ENCODE assay signal across 8 cellular contexts in the genomic region with DNA sequence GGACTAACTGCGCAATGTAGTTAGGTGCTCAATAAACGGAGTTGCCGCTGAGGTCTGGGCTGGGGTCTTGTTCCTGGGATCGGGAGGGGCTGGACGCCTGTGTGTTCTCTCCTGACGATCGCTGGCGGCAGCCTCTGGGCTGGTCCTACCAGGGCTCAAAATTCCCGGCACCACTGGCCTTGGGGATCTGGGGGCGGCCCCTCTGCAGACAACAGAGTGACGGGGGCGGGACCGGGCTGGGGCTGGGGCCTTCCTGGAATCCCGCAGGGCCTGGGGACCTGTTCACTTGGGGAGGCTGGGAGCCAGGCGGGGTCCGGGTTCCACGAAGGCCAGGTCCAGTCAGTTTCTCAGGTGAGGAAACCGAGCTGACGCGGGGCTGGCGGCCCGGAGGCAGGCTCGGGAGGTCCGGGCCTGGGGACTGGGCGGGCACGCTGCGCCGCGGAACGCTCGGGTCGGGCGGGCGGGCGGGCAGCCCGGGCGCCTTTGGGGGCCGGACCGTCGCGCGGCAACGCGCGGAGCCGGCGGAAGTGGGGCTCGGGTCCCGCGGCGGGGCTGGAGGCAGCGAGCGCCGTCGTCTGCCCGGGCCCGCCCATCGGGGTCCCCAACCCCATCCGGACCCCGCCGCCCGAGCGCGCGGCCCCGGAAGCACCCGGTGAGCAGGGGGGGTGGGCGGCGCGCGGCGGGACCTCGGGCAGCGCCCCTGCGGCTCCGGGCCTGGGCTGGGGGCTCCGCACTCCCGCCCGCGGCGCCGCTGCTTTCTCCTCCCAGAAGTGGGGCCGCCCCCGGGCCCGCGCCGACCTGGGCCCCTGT. TPM values are rescaled to one million over a fixed set of nuclear protein-coding genes. Genes with fewer than 3 reads are reported as not detected.
A peak's percentile ranks its signal among the peaks of the same experiment; 100 is the strongest.
DNase-seq lines count a peak whose midpoint lies in the region; ATAC-seq and TF ChIP-seq lines count a peak whose summit lies in the region.

PIGQ (plus strand) TSS at position 524 of the 810 bp plus-strand sequence. CDS start 4,107 bp downstream, outside the sequence.

- peak; percentile 73 for DNase-seq in NCI-H146 (lab: John Stamatoyannopoulos, UW)
- no peak for DNase-seq in NCI-H146 treated with DMSO at 0.1 percent for 48 hours (lab: John Stamatoyannopoulos, UW; ENCODE audit: unreplicated experiment)
- peak; percentile 41 to 78 (median 52) for DNase-seq in T-helper 2 cell
- peak; percentile 71 for DNase-seq in left ventricle myocardium inferior
- DNase-seq in psoas muscle = peak; percentile 77 to 81
- DNase-seq in uterus = peak; percentile 62 to 65

- H3K27ac ChIP-seq in angular gyrus (ENCODE audit: low read depth, low read length) (peak within 1 kb of the TSS; percentile 86), left ventricle myocardium inferior (replicated peaks) (peak within 1 kb of the TSS; percentile 89), psoas muscle (peak within 1 kb of the TSS; percentile 80), uterus (peak within 1 kb of the TSS; percentile 76 to 78)

- H3K27me3 ChIP-seq in left ventricle myocardium inferior (ENCODE audit: low read depth) (peaks cover 5% of the 10 kb centered on the region), psoas muscle (ENCODE audit: insufficient read depth in 3 of 3, low read length in 2 of 3) (no peaks in the 10 kb centered on the region), uterus (no peaks in the 10 kb centered on the region)

- H3K4me1 ChIP-seq in left ventricle myocardium inferior (peaks cover 48% of the 10 kb centered on the region), psoas muscle (peaks cover 16% of the 10 kb centered on the region), uterus (peaks cover 13 to 15% of the 10 kb centered on the region in 2 donors)

- peaks cover 8% of the 10 kb centered on the region for H3K36me3 ChIP-seq in left ventricle myocardium inferior
- peaks cover 0 to 11% of the 10 kb centered on the region in 2 donors for H3K36me3 ChIP-seq in psoas muscle (ENCODE audit: insufficient read depth in 1 of 2, low read depth in 1 of 2)
- no peaks in the 10 kb centered on the region for H3K36me3 ChIP-seq in uterus

- H3K9me3 ChIP-seq in left ventricle myocardium inferior (replicated peaks) (no peaks in the 10 kb centered on the region), psoas muscle (no peaks in the 10 kb centered on the region), uterus (no peaks in the 10 kb centered on the region)

- H3K4me3 ChIP-seq in left ventricle myocardium inferior (peak within 1 kb of the TSS; percentile 80), psoas muscle (peak within 1 kb of the TSS; percentile 84), uterus (peak within 1 kb of the TSS; percentile 58 to 80)

- intact Hi-C loops in left ventricle myocardium inferior (cut with micrococcal nuclease) = no loop called here
- intact Hi-C loops in psoas muscle (cut with DNase I) = loop anchor here in 1 of 2 donors (10.0 kb wide), 1 partner anchor 215 kb away; the partner anchor contains the start of genes CHTF18 and RPUSD1
- intact Hi-C loops in uterus (cut with DNase I; ENCODE audit: low total_unique reads) = loop anchor here (10.0 kb wide), 1 partner anchor 95 kb away; the partner anchor contains the start of gene RHOT2

- WGBS in psoas muscle, 3 donors = 2 to 4% (median 2%) methylated on average over 22 to 87 of the region's 87 CpGs

- TF ChIP-seq CTCF in left ventricle myocardium inferior (IDR thresholded peaks at IDR 0.05; ENCODE audit: borderline replicate concordance) (no peak), psoas muscle (IDR thresholded peaks at IDR 0.05) (no peak), uterus (IDR thresholded peaks at IDR 0.05) (no peak)

- ATAC-seq in HG03521 (IDR thresholded peaks at IDR 0.05; ENCODE audit: unreplicated experiment) (peak; percentile 54), psoas muscle (peak; percentile 66 to 80 (median 74))

- peak in 1 of 2 donors; percentile 34 for TF ChIP-seq POLR2A in uterus (IDR thresholded peaks at IDR 0.05)

RNA-seq across cellular contexts. Expression of gene PIGQ, which starts in this region (rescaled TPM):
- total RNA-seq in left ventricle myocardium inferior (21.4 TPM), psoas muscle (10 to 100 TPM; 18.3 to 26.3 (median 22.0) TPM), uterus (10 to 100 TPM in 3 of 4 donors, 1 to 10 TPM in 1; 10.0 to 56.9 (median 30.7) TPM)
- 10 to 100 TPM; 26.5 to 39.9 (median 27.2) TPM for polyA plus RNA-seq in psoas muscle
